In genomic region chr1:176225485-176225884, GRCh38 we compare ENCODE assay signal across 23 cellular contexts.
"Had no signal": no experiment of that assay in that cellular context is flagged by ENCODE, and none has a peak within 500 bp of the region (broad histone marks: within the 10 kb centered on the region; RNA-seq: fewer than 3 reads in every experiment).

No MANE protein-coding gene starts in this region.

- H3K27me3 ChIP-seq: cardiac muscle cell, Peyer's patch, SJCRH30 had no signal

- H3K4me1 ChIP-seq: Peyer's patch, SJCRH30 had no signal

- H3K27ac ChIP-seq: cardiac muscle cell, Peyer's patch, RWPE1, SJCRH30 had no signal

- H3K4me3 ChIP-seq: cardiac muscle cell, Peyer's patch, SJCRH30 had no signal

- H3K9me3 ChIP-seq: Peyer's patch, SJCRH30, SK-N-SH had no signal

- H3K36me3 ChIP-seq: cardiac muscle cell, Peyer's patch, SJCRH30 had no signal

- ATAC-seq: activated T-cell treated with anti-CD3 and anti-CD28 coated beads, Interleukin-2, amount 50 U/mL, for 4 hours had no signal

- DNase-seq: activated CD4-positive, alpha-beta memory T cell treated with anti-CD3 and anti-CD28 coated beads for 36 hours; activated CD4-positive, alpha-beta T cell treated with anti-CD3 and anti-CD28 coated beads, Interleukin-2, amount 10 ng/mL, durations not matched to agents 7 days and 5 days; activated CD4-positive, CD25-positive, alpha-beta regulatory T cell; activated CD8-positive, alpha-beta memory T cell treated with anti-CD3 and anti-CD28 coated beads for 24 hours; activated effector memory CD4-positive, alpha-beta T cell treated with anti-CD3 and anti-CD28 coated beads, Interleukin-2, amount 50 U/mL, for 16 hours; activated naive CD4-positive, alpha-beta T cell treated with anti-CD3 and anti-CD28 coated beads for 36 hours; activated T-cell treated with anti-CD3 and anti-CD28 coated beads, Interleukin-2, amount 50 U/mL, for 4 hours; amygdala; KG1; NCI-H1048; NCI-H146; NCI-H187 treated with DMSO at 0.1 percent for 48 hours; NCI-H345; NCI-H510A; NCI-H526 treated with DMSO at 0.1 percent for 48 hours; NK-92 treated with Interleukin-12 subunit alpha and Interleukin-12 subunit beta, amount 100 ng/mL, for 24 hours; Peyer's patch; Right ventricle myocardium superior; SJCRH30; SK-N-SH; T-helper 1 cell had no signal
